8 cellular contexts compared by ENCODE assay signal in the genomic region with DNA sequence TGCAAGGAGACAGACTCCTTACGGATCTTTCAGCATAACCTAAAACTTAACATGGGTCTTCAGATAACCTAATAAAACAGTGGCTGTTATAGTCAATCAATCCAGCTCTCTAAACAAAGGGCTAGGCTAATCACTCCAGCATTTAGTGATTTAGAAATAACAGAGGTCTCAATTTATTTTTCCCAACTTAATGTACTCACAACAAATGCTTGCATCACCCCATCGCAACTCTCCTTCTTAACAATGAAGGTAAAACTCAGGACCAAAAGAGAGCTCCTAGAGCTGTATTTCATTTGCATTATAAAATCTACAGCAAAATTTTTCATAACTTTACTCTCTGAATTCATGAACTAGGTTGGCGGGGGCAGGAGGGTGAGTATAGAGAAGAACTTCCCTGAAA. TPM values are rescaled to one million over a fixed set of nuclear protein-coding genes. Genes with fewer than 3 reads are reported as not detected.
A peak's percentile ranks its signal among the peaks of the same experiment; 100 is the strongest.
DNase-seq lines count a peak whose midpoint lies in the region; ATAC-seq and TF ChIP-seq lines count a peak whose summit lies in the region.

No MANE protein-coding gene starts in this region.

- ATAC-seq in GM21515 (IDR thresholded peaks at IDR 0.05; ENCODE audit: unreplicated experiment) (no peak), GM19324 (IDR thresholded peaks at IDR 0.05; ENCODE audit: low FRiP score, unreplicated experiment) (no peak)

- H3K36me3 ChIP-seq in HUES6 (ENCODE audit: control insufficient read depth, insufficient read depth, low read length) = no peaks in the 10 kb centered on the region
- H3K36me3 ChIP-seq in breast epithelium = no peaks in the 10 kb centered on the region
- no peaks in the 10 kb centered on the region for H3K36me3 ChIP-seq in mucosa of stomach (ENCODE audit: control insufficient read depth, insufficient read depth, low read length)

- H3K9ac ChIP-seq in HUES6 (ENCODE audit: low read length) = peak overlapping the region; percentile 20
- H3K9ac ChIP-seq in mucosa of stomach (ENCODE audit: low read length) = peak overlapping the region; percentile 82

- H3K4me3 ChIP-seq in AG09309 (ENCODE audit: control insufficient read depth, low read depth, low read length) = peak overlapping the region; percentile 84
- H3K4me3 ChIP-seq in HUES6 (ENCODE audit: low read depth, low read length) = peak overlapping the region; percentile 93
- H3K4me3 ChIP-seq in breast epithelium = peak overlapping the region; percentile 66 to 92 (median 72)
- peak overlapping the region; percentile 70 for H3K4me3 ChIP-seq in mucosa of stomach (ENCODE audit: low read length)

- peaks cover 8% of the 10 kb centered on the region for H3K4me1 ChIP-seq in HUES6 (ENCODE audit: control insufficient read depth, insufficient read depth, low read length)
- no peaks in the 10 kb centered on the region for H3K4me1 ChIP-seq in breast epithelium
- H3K4me1 ChIP-seq in mucosa of stomach (ENCODE audit: control insufficient read depth, insufficient read depth, low read length) = peaks cover 10% of the 10 kb centered on the region

- TF ChIP-seq CTCF in AG09309 (IDR thresholded peaks at IDR 0.05; ENCODE audit: control insufficient read depth, insufficient read depth, low read depth, low read length, missing control alignments) = no peak
- no peak for TF ChIP-seq CTCF in breast epithelium (IDR thresholded peaks at IDR 0.05)

- no peak for DNase-seq in AG09309 (ENCODE audit: low read depth)
- DNase-seq in breast epithelium (ENCODE audit: low spot score in 2 of 2) = no peak
- DNase-seq in NCI-H345 treated with DMSO at 0.1 percent for 48 hours (lab: John Stamatoyannopoulos, UW; ENCODE audit: unreplicated experiment) = no peak
- no peak for DNase-seq in GF-D8 (lab: John Stamatoyannopoulos, UW)

- H3K9me3 ChIP-seq in HUES6 (ENCODE audit: control insufficient read depth, insufficient read depth, low read depth, low read length) (no peaks in the 10 kb centered on the region), breast epithelium (no peaks in the 10 kb centered on the region), mucosa of stomach (ENCODE audit: control insufficient read depth, low read length) (no peaks in the 10 kb centered on the region)

- TF ChIP-seq POLR2A in breast epithelium (IDR thresholded peaks at IDR 0.05) = no peak

- H3K27me3 ChIP-seq in HUES6 (ENCODE audit: control insufficient read depth, insufficient read depth, low read length) (peaks cover 13% of the 10 kb centered on the region; the same call in 1 of the 2 replicates), breast epithelium (no peaks in the 10 kb centered on the region), mucosa of stomach (ENCODE audit: control insufficient read depth, insufficient read depth, low read length) (no peaks in the 10 kb centered on the region)

- no peak overlapping the region for H3K27ac ChIP-seq in HUES6 (ENCODE audit: low read depth, low read length)
- peak overlapping the region in 1 of 2 donors; percentile 93 for H3K27ac ChIP-seq in breast epithelium

- intact Hi-C loops in breast epithelium (cut with DNase I; ENCODE audit: low total_unique reads) = no loop called here

RNA-seq across cellular contexts. Expression of a gene that starts 1.1 kb away (rescaled TPM):
- 10 to 100 TPM in 2 of 3 donors, 1 to 10 TPM in 1; 9.8 to 14.0 (median 11.7) TPM for total RNA-seq in breast epithelium

RNA-seq across cellular contexts. Expression of a gene that starts 25.5 kb away (rescaled TPM):
- total RNA-seq in breast epithelium = 10 to 100 TPM; 55.8 to 67.9 (median 56.4) TPM
